ENCODE assay signal across 15 cellular contexts in genomic region chr18:35387367-35387685, GRCh38. TPM values are rescaled to one million over a fixed set of nuclear protein-coding genes. Genes with fewer than 3 reads are reported as not detected.
DNase-seq lines count a peak whose midpoint lies in the region; ATAC-seq and TF ChIP-seq lines count a peak whose summit lies in the region.
"Had no signal": no experiment of that assay in that cellular context is flagged by ENCODE, and none has a peak within 500 bp of the region (broad histone marks: within the 10 kb centered on the region; RNA-seq: fewer than 3 reads in every experiment).

No MANE protein-coding gene starts in this region.

- no peak for TF ChIP-seq CTCF in OCI-LY3 (IDR thresholded peaks at IDR 0.05; ENCODE audit: low read depth, low read length)
- TF ChIP-seq CTCF in choroid plexus epithelial cell (conservative IDR thresholded peaks at IDR 0.05; ENCODE audit: low read depth, low read length) = no peak
- no peak for TF ChIP-seq CTCF in glutamatergic neuron (IDR thresholded peaks at IDR 0.05; ENCODE audit: partially characterized antibody, unreplicated experiment)

- H3K4me3 Mint-ChIP-seq in glutamatergic neuron (ENCODE audit: unreplicated experiment) = no peak overlapping the region
- H3K4me3 Mint-ChIP-seq: GM23338 had no signal

- H3K36me3 Mint-ChIP-seq in glutamatergic neuron (ENCODE audit: unreplicated experiment) = no peaks in the 10 kb centered on the region
- H3K36me3 Mint-ChIP-seq: CD4-positive, alpha-beta memory T cell had no signal

- no peak overlapping the region for H3K27ac Mint-ChIP-seq in glutamatergic neuron (ENCODE audit: unreplicated experiment)
- H3K27ac Mint-ChIP-seq: GM23338 had no signal

- H3K4me2 ChIP-seq in GM23248 (ENCODE audit: unreplicated experiment) (peak overlapping the region; percentile 11), OCI-LY3 (ENCODE audit: low read length) (peak overlapping the region; percentile 75)
- H3K4me2 ChIP-seq: BLaER1, GM23338 had no signal

- no peaks in the 10 kb centered on the region for H4K20me1 ChIP-seq in GM23248 (ENCODE audit: insufficient read depth)
- H4K20me1 ChIP-seq in OCI-LY3 (ENCODE audit: insufficient read depth, low read length) = no peaks in the 10 kb centered on the region
- H4K20me1 ChIP-seq: BLaER1 had no signal

- no peaks in the 10 kb centered on the region for H3K4me1 Mint-ChIP-seq in glutamatergic neuron (ENCODE audit: low read depth, unreplicated experiment)

- intact Hi-C loops in left colon (cut with DNase I, micrococcal nuclease) = no loop called here

- H3K9ac ChIP-seq in GM23248 = no peak overlapping the region
- H3K9ac ChIP-seq in OCI-LY3 (ENCODE audit: low read length) = no peak overlapping the region
- H3K9ac ChIP-seq: BLaER1 had no signal

- in situ Hi-C loops in GM23248 (cut with MboI) = no loop called here

- ATAC-seq in left colon = no peak
- ATAC-seq in HG03108 (IDR thresholded peaks at IDR 0.05; ENCODE audit: unreplicated experiment) = no peak

- H3K4me3 ChIP-seq in GM23248 (no peak overlapping the region), OCI-LY3 (ENCODE audit: low read length) (no peak overlapping the region), choroid plexus epithelial cell (ENCODE audit: low read depth, low read length) (no peak overlapping the region)
- H3K4me3 ChIP-seq: BLaER1, GM23338, SK-N-MC had no signal

- H3K27me3 ChIP-seq in GM23248 (replicated peaks; ENCODE audit: insufficient read depth) (peaks cover 4% of the 10 kb centered on the region; the same call in 1 of the 2 replicates), OCI-LY3 (ENCODE audit: low read depth, low read length) (peaks cover 25% of the 10 kb centered on the region)
- H3K27me3 ChIP-seq: BLaER1 had no signal

- H3K27ac ChIP-seq in GM23248 (no peak overlapping the region), OCI-LY3 (ENCODE audit: low read length) (no peak overlapping the region)
- H3K27ac ChIP-seq: BLaER1, SK-N-MC had no signal

- H3F3A ChIP-seq in GM23248 (ENCODE audit: insufficient read depth) = peaks cover 43% of the 10 kb centered on the region

- H3K36me3 ChIP-seq in GM23248 (ENCODE audit: low read depth) (no peaks in the 10 kb centered on the region), OCI-LY3 (replicated peaks; ENCODE audit: low read depth, low read length) (no peaks in the 10 kb centered on the region)
- H3K36me3 ChIP-seq: BLaER1 had no signal

- no peak for DNase-seq in GM23248
- DNase-seq in choroid plexus epithelial cell (ENCODE audit: low read depth) = peak; percentile 40
- peak; percentile 72 for DNase-seq in iris pigment epithelial cell (ENCODE audit: low read depth)
- DNase-seq in left colon = no peak
- no peak for DNase-seq in globus pallidus (ENCODE audit: low spot score)
- no peak for DNase-seq in glutamatergic neuron
- DNase-seq: CD4-positive, alpha-beta memory T cell; NCI-H1436; NCI-H2171 treated with DMSO at 0.1 percent for 48 hours; Right ventricle myocardium superior had no signal

- WGBS in GM23248 (ENCODE audit: low coverage in 1 of 2, low lambda C conversion rate in 2 of 2, missing lambda C conversion rate in 2 of 2), 2 experiments = 5 to 8% methylated on average over 1 of the region's 1 CpG

- H3K4me1 ChIP-seq in GM23248 (ENCODE audit: insufficient read depth) (peaks cover 34% of the 10 kb centered on the region), OCI-LY3 (ENCODE audit: low read length) (peaks cover 19% of the 10 kb centered on the region)
- H3K4me1 ChIP-seq: BLaER1 had no signal

- no peaks in the 10 kb centered on the region for H3K9me3 Mint-ChIP-seq in glutamatergic neuron (ENCODE audit: unreplicated experiment)

- no peaks in the 10 kb centered on the region for H3K27me3 Mint-ChIP-seq in glutamatergic neuron (ENCODE audit: unreplicated experiment)

- H3K79me2 ChIP-seq in GM23248 (ENCODE audit: insufficient read depth) (no peaks in the 10 kb centered on the region), OCI-LY3 (ENCODE audit: low read length) (no peaks in the 10 kb centered on the region)

- H3K9me3 ChIP-seq in GM23248 (ENCODE audit: low read depth) (no peaks in the 10 kb centered on the region), OCI-LY3 (ENCODE audit: insufficient read depth, low read length) (no peaks in the 10 kb centered on the region)
- H3K9me3 ChIP-seq: BLaER1 had no signal

- no peak overlapping the region for H2AFZ ChIP-seq in GM23248
- no peak overlapping the region for H2AFZ ChIP-seq in OCI-LY3 (ENCODE audit: low read depth, low read length)
- H2AFZ ChIP-seq: GM23338 had no signal

- no peaks in the 10 kb centered on the region for H3K9me2 ChIP-seq in GM23248 (ENCODE audit: insufficient read depth)

RNA-seq across cellular contexts. Expression of gene ZNF396, which starts 10.2 kb away (rescaled TPM):
- total RNA-seq in GM23248 (2014; rRNA removed; shearing (Covaris generic)) = 0.13 and 0.86 TPM in 2 replicates
- 0.54 and 0.85 TPM in 2 replicates for polyA plus RNA-seq in GM23248 (2016; fragmentation: Nextera tagmentation; extraction: Ambion mirVana)
- total RNA-seq in left colon (1 to 10 TPM; 3.7 to 4.4 TPM), glutamatergic neuron (ENCODE audit: unreplicated experiment) (2.1 TPM)

RNA-seq across cellular contexts. Expression of gene ZNF24, which starts 43.1 kb away (rescaled TPM):
- total RNA-seq in GM23248 (2014; rRNA removed; shearing (Covaris generic)) = 23.1 and 23.6 TPM in 2 replicates
- 32.3 and 33.1 TPM in 2 replicates for polyA plus RNA-seq in GM23248 (2016; fragmentation: Nextera tagmentation; extraction: Ambion mirVana)
- total RNA-seq in left colon (10 to 100 TPM; 39.3 to 43.6 TPM), glutamatergic neuron (ENCODE audit: unreplicated experiment) (59.2 TPM)

Comparison
In these comparisons a context has a peak if more than half of its experiments do, and no peak if none do; other contexts are left out.
1. DNase-seq: peak in choroid plexus epithelial cell (single experiment) and iris pigment epithelial cell (single experiment); none in GM23248 (single experiment), left colon (0 of 2), globus pallidus (single experiment) and glutamatergic neuron (single experiment).